In the genomic region with DNA sequence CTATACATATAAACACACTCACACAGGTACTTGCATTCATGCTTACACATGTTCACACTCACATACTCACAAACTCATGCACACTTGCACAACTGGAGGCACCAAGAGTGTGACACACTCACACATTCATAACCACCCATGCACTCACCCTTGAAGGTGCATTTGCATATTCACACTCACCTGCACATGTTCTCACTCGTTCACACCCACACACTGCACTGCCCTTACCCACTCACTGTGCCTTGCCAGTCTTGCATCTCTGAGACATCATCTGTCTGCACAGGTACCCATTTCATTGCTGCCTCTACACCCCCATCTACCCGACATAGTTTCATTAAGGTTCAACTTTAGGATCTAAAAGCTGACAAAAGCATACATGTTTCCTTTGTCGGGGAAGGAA, we compare ENCODE assay signal across 22 cellular contexts.
"Had no signal": no experiment of that assay in that cellular context is flagged by ENCODE, and none has a peak within 500 bp of the region (broad histone marks: within the 10 kb centered on the region; RNA-seq: fewer than 3 reads in every experiment).

No MANE protein-coding gene starts in this region.

- ATAC-seq: activated naive CD4-positive, alpha-beta T cell treated with anti-CD3 and anti-CD28 coated beads, Interleukin-2, amount 50 U/mL, for 72 hours; esophagus mucosa; gastrocnemius medialis; left ventricle myocardium superior; pancreas; psoas muscle had no signal

- H3K36me3 Mint-ChIP-seq: brain had no signal

- H3K4me1 ChIP-seq: gastrocnemius medialis, pancreas, psoas muscle, right atrium auricular region, uterus had no signal

- H3K9me3 ChIP-seq: gastrocnemius medialis, pancreas, psoas muscle, right atrium auricular region, transverse colon, uterus had no signal

- H3K4me3 Mint-ChIP-seq: brain; nephron progenitor cell; T-helper 2 cell treated with Interferon-gamma antibody and Interleukin-4, amounts not matched to agents 5 μg/mL and 100 μg/mL, for 36 hours had no signal

- H3K27ac ChIP-seq: gastrocnemius medialis, pancreas, psoas muscle, right atrium auricular region, transverse colon, uterus, WERI-Rb-1 had no signal

- H3K27ac Mint-ChIP-seq: activated naive CD4-positive, alpha-beta T cell treated with anti-CD3 and anti-CD28 coated beads, Interleukin-2, amount 50 U/mL, for 72 hours; nephron progenitor cell; T-helper 2 cell treated with Interferon-gamma antibody and Interleukin-4, amounts not matched to agents 5 μg/mL and 100 μg/mL, for 36 hours had no signal

- H3K36me3 ChIP-seq: gastrocnemius medialis, pancreas, right atrium auricular region, transverse colon, uterus, WERI-Rb-1 had no signal

- H3K27me3 Mint-ChIP-seq: brain had no signal

- DNase-seq: activated gamma-delta T cell treated with Interleukin-2 at 50 U/mL for 16 hours; activated T-cell treated with anti-CD3 and anti-CD28 coated beads, Interleukin-2, amount 50 U/mL, for 1 hour; aorta; central memory CD4-positive, alpha-beta T cell; effector memory CD4-positive, alpha-beta T cell; gastrocnemius medialis; hippocampal formation; left ventricle myocardium superior; mammary epithelial cell; nephron progenitor cell; pancreas; psoas muscle; stimulated activated CD4-positive, alpha-beta T cell treated with anti-CD3 and anti-CD28 coated beads, Interleukin-12 subunit alpha, Interleukin-12 subunit beta, amount 100 ng/mL, for 4 hours; stimulated activated CD4-positive, alpha-beta T cell treated with anti-CD3 and anti-CD28 coated beads, Interleukin-4, amount 100 ng/mL, for 4 hours; transverse colon; uterus; WERI-Rb-1 had no signal

- FAIRE-seq: pancreas had no signal

- H3K27me3 ChIP-seq: gastrocnemius medialis, pancreas, right atrium auricular region, transverse colon, uterus had no signal

- H3K4me3 ChIP-seq: gastrocnemius medialis, pancreas, psoas muscle, right atrium auricular region, transverse colon, uterus had no signal

- H3K9me3 Mint-ChIP-seq: activated naive CD4-positive, alpha-beta T cell treated with anti-CD3 and anti-CD28 coated beads, Interleukin-2, amount 50 U/mL, for 72 hours; T-helper 2 cell treated with Interferon-gamma antibody and Interleukin-4, amounts not matched to agents 5 μg/mL and 100 μg/mL, for 36 hours had no signal
